Comparison of ENCODE assay signal across 13 cellular contexts in genomic region chr1:223819730-223820514, GRCh38. TPM values are rescaled to one million over a fixed set of nuclear protein-coding genes. Genes with fewer than 3 reads are reported as not detected.
DNase-seq lines count a peak whose midpoint lies in the region; ATAC-seq and TF ChIP-seq lines count a peak whose summit lies in the region.
"Had no signal": no experiment of that assay in that cellular context is flagged by ENCODE, and none has a peak within 500 bp of the region (broad histone marks: within the 10 kb centered on the region; RNA-seq: fewer than 3 reads in every experiment).

No MANE protein-coding gene starts in this region.

- no peaks in the 10 kb centered on the region for H3K9me3 Mint-ChIP-seq in activated T-cell treated with anti-CD3 and anti-CD28 coated beads, Interleukin-2, amount 50 U/mL, for 72 hours
- no peaks in the 10 kb centered on the region for H3K9me3 Mint-ChIP-seq in type B pancreatic cell
- H3K9me3 Mint-ChIP-seq: activated T-cell treated with anti-CD3 and anti-CD28 coated beads, Interleukin-2, amount 50 U/mL, for 4 hours; stimulated activated naive B cell treated with anti-CD40 and anti-IgM and Interleukin-4, amounts not matched to agents 10 μg/mL and 1 μg/mL and 100 μg/mL, for 72 hours had no signal

- peak overlapping the region; percentile 40 for H3K4me3 ChIP-seq in SK-N-MC
- H3K4me3 ChIP-seq: BLaER1 treated with 17β-estradiol and CSF1 and Interleukin-3, amounts not matched to agents 10 nM and 100 nM; right lobe of liver had no signal

- no peak overlapping the region for H3K4me3 Mint-ChIP-seq in activated T-cell treated with anti-CD3 and anti-CD28 coated beads, Interleukin-2, amount 50 U/mL, for 72 hours
- peak overlapping the region; percentile 20 for H3K4me3 Mint-ChIP-seq in type B pancreatic cell
- H3K4me3 Mint-ChIP-seq: activated T-cell treated with anti-CD3 and anti-CD28 coated beads, Interleukin-2, amount 50 U/mL, for 4 hours; stimulated activated naive B cell treated with anti-CD40 and anti-IgM and Interleukin-4, amounts not matched to agents 10 μg/mL and 1 μg/mL and 100 μg/mL, for 72 hours had no signal

- no peak for DNase-seq in activated T-cell treated with anti-CD3 and anti-CD28 coated beads, Interleukin-2, amount 50 U/mL, for 72 hours
- no peak for DNase-seq in activated T-cell treated with anti-CD3 and anti-CD28 coated beads for 4 hours
- DNase-seq in SK-N-MC (ENCODE audit: low read depth, low spot score): no peak
- DNase-seq in left cardiac atrium: no peak
- DNase-seq in type B pancreatic cell (ENCODE audit: extremely low spot score, unreplicated experiment): no peak
- DNase-seq in NCI-H2227 (lab: John Stamatoyannopoulos, UW; ENCODE audit: unreplicated experiment): no peak
- no peak for DNase-seq in UCSD-AML1 (lab: John Stamatoyannopoulos, UW; ENCODE audit: unreplicated experiment)
- DNase-seq: activated T-cell treated with anti-CD3 and anti-CD28 coated beads, Interleukin-2, amount 50 U/mL, for 4 hours; effector memory CD4-positive, alpha-beta T cell; right lobe of liver; stimulated activated naive B cell treated with anti-CD40 and anti-IgM and Interleukin-4, amounts not matched to agents 10 μg/mL and 1 μg/mL and 100 μg/mL, for 72 hours had no signal

- peaks cover 2 to 16% of the 10 kb centered on the region in 2 donors for H3K36me3 Mint-ChIP-seq in activated T-cell treated with anti-CD3 and anti-CD28 coated beads, Interleukin-2, amount 50 U/mL, for 72 hours (ENCODE audit: insufficient read depth in 2 of 2)
- peaks cover 23% of the 10 kb centered on the region for H3K36me3 Mint-ChIP-seq in type B pancreatic cell

- intact Hi-C loops in left cardiac atrium (cut with DNase I): no loop called here

- H3K36me3 ChIP-seq in SK-N-MC (ENCODE audit: insufficient read depth, low read length): peaks cover 40% of the 10 kb centered on the region; the same call in 1 of the 2 replicates
- H3K36me3 ChIP-seq: right lobe of liver had no signal

- H3K27me3 Mint-ChIP-seq in activated T-cell treated with anti-CD3 and anti-CD28 coated beads, Interleukin-2, amount 50 U/mL, for 72 hours (ENCODE audit: low read depth): no peaks in the 10 kb centered on the region
- H3K27me3 Mint-ChIP-seq in type B pancreatic cell: no peaks in the 10 kb centered on the region
- H3K27me3 Mint-ChIP-seq: stimulated activated naive B cell treated with anti-CD40 and anti-IgM and Interleukin-4, amounts not matched to agents 10 μg/mL and 1 μg/mL and 100 μg/mL, for 72 hours had no signal

- H3K9ac ChIP-seq in SK-N-MC (ENCODE audit: insufficient read length): peak overlapping the region; percentile 46
- H3K9ac ChIP-seq: BLaER1 treated with 17β-estradiol and CSF1 and Interleukin-3, amounts not matched to agents 10 nM and 100 nM had no signal

- no peak for ATAC-seq in activated T-cell treated with anti-CD3 and anti-CD28 coated beads, Interleukin-2, amount 50 U/mL, for 72 hours (replicated peaks in 1 of 2)
- peak; percentile 81 to 82 for ATAC-seq in left cardiac atrium
- no peak for ATAC-seq in HG03432 (IDR thresholded peaks at IDR 0.05; ENCODE audit: unreplicated experiment)
- ATAC-seq: activated T-cell treated with anti-CD3 and anti-CD28 coated beads, Interleukin-2, amount 50 U/mL, for 4 hours; stimulated activated naive B cell treated with anti-CD40 and anti-IgM and Interleukin-4, amounts not matched to agents 10 μg/mL and 1 μg/mL and 100 μg/mL, for 72 hours had no signal

- peak overlapping the region; percentile 25 for H3K27ac Mint-ChIP-seq in activated T-cell treated with anti-CD3 and anti-CD28 coated beads, Interleukin-2, amount 50 U/mL, for 72 hours
- peak overlapping the region; percentile 91 for H3K27ac Mint-ChIP-seq in type B pancreatic cell
- H3K27ac Mint-ChIP-seq: stimulated activated naive B cell treated with anti-CD40 and anti-IgM and Interleukin-4, amounts not matched to agents 10 μg/mL and 1 μg/mL and 100 μg/mL, for 72 hours had no signal

- H3K4me1 Mint-ChIP-seq in activated T-cell treated with anti-CD3 and anti-CD28 coated beads, Interleukin-2, amount 50 U/mL, for 72 hours (ENCODE audit: low read depth): peaks cover 34% of the 10 kb centered on the region
- H3K4me1 Mint-ChIP-seq in type B pancreatic cell (ENCODE audit: unreplicated experiment): peaks cover 31% of the 10 kb centered on the region

- peak overlapping the region; percentile 89 for H3K27ac ChIP-seq in SK-N-MC
- H3K27ac ChIP-seq: BLaER1 treated with 17β-estradiol and CSF1 and Interleukin-3, amounts not matched to agents 10 nM and 100 nM; right lobe of liver had no signal

- H3K9me3 ChIP-seq in SK-N-MC (ENCODE audit: low read depth, low read length): no peaks in the 10 kb centered on the region
- H3K9me3 ChIP-seq: BLaER1 treated with 17β-estradiol and CSF1 and Interleukin-3, amounts not matched to agents 10 nM and 100 nM; right lobe of liver had no signal

- no peak for TF ChIP-seq CTCF in type B pancreatic cell (conservative IDR thresholded peaks at IDR 0.05)

RNA-seq across cellular contexts. Expression of gene TP53BP2, which starts 25.8 kb away (rescaled TPM):
- total RNA-seq in activated T-cell treated with anti-CD3 and anti-CD28 coated beads, Interleukin-2, amount 50 U/mL, for 72 hours: 10 to 100 TPM; 54.6 to 58.1 TPM
- total RNA-seq in left cardiac atrium (10 to 100 TPM; 24.0 to 26.9 TPM), type B pancreatic cell (ENCODE audit: low replicate concordance) (51.3 and 67.2 TPM in 2 replicates)

Comparison
In these comparisons a context has a peak if more than half of its experiments do, and no peak if none do; other contexts are left out.
1. ATAC-seq: peak in left cardiac atrium (2 of 2); none in activated T-cell treated with anti-CD3 and anti-CD28 coated beads, Interleukin-2, amount 50 U/mL, for 72 hours (0 of 2) and HG03432 (single experiment).